1 cellular context compared by ENCODE assay signal in the genomic region with DNA sequence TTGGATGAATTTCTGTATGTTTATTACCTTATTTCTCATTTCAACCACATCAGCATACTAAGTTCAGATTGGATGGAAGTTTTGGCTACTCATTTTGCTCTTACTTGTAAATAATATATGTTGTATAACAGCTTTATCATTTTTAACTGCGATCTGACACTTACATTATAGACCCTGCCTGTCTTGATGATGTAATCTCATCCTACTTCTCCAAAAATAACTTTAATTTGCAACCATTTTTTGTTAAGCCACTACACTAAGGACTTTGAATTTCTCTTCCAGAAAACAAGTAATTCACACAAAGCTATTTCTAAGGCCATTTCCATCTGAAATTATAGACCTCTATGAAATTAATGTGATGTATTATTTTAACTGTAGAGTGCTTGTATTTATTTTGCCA.
TF ChIP-seq lines count a peak whose summit lies in the region.

No MANE protein-coding gene starts in this region.

TF ChIP-seq in GM23338, 12 proteins besides CTCF, POLR2A, EP300 and RAD21 (continued from another document):
- TF ChIP-seq, protein P1, sequence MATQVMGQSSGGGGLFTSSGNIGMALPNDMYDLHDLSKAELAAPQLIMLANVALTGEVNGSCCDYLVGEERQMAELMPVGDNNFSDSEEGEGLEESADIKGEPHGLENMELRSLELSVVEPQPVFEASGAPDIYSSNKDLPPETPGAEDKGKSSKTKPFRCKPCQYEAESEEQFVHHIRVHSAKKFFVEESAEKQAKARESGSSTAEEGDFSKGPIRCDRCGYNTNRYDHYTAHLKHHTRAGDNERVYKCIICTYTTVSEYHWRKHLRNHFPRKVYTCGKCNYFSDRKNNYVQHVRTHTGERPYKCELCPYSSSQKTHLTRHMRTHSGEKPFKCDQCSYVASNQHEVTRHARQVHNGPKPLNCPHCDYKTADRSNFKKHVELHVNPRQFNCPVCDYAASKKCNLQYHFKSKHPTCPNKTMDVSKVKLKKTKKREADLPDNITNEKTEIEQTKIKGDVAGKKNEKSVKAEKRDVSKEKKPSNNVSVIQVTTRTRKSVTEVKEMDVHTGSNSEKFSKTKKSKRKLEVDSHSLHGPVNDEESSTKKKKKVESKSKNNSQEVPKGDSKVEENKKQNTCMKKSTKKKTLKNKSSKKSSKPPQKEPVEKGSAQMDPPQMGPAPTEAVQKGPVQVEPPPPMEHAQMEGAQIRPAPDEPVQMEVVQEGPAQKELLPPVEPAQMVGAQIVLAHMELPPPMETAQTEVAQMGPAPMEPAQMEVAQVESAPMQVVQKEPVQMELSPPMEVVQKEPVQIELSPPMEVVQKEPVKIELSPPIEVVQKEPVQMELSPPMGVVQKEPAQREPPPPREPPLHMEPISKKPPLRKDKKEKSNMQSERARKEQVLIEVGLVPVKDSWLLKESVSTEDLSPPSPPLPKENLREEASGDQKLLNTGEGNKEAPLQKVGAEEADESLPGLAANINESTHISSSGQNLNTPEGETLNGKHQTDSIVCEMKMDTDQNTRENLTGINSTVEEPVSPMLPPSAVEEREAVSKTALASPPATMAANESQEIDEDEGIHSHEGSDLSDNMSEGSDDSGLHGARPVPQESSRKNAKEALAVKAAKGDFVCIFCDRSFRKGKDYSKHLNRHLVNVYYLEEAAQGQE (IDR thresholded peaks at IDR 0.05; ENCODE audit: unreplicated experiment), result no peak
- TF ChIP-seq, protein P2, sequence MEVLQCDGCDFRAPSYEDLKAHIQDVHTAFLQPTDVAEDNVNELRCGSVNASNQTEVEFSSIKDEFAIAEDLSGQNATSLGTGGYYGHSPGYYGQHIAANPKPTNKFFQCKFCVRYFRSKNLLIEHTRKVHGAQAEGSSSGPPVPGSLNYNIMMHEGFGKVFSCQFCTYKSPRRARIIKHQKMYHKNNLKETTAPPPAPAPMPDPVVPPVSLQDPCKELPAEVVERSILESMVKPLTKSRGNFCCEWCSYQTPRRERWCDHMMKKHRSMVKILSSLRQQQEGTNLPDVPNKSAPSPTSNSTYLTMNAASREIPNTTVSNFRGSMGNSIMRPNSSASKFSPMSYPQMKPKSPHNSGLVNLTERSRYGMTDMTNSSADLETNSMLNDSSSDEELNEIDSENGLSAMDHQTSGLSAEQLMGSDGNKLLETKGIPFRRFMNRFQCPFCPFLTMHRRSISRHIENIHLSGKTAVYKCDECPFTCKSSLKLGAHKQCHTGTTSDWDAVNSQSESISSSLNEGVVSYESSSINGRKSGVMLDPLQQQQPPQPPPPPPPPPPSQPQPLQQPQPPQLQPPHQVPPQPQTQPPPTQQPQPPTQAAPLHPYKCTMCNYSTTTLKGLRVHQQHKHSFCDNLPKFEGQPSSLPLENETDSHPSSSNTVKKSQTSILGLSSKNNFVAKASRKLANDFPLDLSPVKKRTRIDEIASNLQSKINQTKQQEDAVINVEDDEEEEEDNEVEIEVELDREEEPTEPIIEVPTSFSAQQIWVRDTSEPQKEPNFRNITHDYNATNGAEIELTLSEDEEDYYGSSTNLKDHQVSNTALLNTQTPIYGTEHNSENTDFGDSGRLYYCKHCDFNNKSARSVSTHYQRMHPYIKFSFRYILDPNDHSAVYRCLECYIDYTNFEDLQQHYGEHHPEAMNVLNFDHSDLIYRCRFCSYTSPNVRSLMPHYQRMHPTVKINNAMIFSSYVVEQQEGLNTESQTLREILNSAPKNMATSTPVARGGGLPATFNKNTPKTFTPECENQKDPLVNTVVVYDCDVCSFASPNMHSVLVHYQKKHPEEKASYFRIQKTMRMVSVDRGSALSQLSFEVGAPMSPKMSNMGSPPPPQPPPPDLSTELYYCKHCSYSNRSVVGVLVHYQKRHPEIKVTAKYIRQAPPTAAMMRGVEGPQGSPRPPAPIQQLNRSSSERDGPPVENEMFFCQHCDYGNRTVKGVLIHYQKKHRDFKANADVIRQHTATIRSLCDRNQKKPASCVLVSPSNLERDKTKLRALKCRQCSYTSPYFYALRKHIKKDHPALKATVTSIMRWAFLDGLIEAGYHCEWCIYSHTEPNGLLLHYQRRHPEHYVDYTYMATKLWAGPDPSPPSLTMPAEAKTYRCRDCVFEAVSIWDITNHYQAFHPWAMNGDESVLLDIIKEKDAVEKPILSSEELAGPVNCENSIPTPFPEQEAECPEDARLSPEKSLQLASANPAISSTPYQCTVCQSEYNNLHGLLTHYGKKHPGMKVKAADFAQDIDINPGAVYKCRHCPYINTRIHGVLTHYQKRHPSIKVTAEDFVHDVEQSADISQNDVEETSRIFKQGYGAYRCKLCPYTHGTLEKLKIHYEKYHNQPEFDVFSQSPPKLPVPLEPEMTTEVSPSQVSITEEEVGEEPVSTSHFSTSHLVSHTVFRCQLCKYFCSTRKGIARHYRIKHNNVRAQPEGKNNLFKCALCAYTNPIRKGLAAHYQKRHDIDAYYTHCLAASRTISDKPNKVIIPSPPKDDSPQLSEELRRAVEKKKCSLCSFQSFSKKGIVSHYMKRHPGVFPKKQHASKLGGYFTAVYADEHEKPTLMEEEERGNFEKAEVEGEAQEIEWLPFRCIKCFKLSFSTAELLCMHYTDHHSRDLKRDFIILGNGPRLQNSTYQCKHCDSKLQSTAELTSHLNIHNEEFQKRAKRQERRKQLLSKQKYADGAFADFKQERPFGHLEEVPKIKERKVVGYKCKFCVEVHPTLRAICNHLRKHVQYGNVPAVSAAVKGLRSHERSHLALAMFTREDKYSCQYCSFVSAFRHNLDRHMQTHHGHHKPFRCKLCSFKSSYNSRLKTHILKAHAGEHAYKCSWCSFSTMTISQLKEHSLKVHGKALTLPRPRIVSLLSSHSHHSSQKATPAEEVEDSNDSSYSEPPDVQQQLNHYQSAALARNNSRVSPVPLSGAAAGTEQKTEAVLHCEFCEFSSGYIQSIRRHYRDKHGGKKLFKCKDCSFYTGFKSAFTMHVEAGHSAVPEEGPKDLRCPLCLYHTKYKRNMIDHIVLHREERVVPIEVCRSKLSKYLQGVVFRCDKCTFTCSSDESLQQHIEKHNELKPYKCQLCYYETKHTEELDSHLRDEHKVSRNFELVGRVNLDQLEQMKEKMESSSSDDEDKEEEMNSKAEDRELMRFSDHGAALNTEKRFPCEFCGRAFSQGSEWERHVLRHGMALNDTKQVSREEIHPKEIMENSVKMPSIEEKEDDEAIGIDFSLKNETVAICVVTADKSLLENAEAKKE (CRISPR knock-in tag; IDR thresholded peaks at IDR 0.05), result no peak
